ENCODE assay signal across 14 cellular contexts in the genomic region with DNA sequence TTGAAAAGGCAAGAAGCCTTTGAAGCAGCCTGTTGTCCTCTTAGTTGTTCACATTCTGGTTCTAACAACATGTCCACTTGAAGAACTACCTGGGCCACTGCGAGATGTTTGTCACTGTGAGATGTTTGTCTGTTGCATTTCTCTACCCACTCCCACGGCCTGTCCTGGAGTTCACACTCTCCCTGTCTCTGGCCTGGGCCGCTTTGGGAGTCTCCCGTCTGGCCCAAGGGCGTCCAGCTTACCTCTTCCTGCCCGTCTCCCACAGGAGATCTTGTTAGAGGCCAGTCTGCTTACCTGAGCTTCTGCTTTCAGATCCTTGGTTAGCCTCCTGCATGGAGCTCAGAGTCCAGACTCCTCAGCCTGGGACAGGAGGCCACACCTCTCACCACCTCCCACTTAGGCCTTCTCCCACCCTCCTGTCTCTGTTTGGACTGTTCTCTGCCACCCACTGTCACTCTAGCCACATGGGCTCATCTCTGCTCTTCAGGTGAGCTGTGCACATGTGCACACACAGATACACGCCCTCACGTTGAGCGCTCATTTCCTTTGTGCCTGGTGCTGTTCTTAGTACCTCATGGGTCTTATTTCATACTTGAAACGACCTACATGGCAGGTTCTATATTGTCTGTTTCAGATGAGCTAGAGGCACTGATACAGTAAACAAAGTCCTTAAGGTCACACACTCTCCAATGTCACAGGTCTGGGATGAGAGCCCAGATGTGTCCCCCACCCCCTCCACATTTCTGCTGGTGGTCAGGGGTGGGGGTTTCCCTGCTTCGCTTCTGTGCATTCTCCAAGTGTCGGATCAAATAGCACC.
DNase-seq lines count a peak whose midpoint lies in the region; ATAC-seq, FAIRE-seq and TF ChIP-seq lines count a peak whose summit lies in the region.
"Had no signal": no experiment of that assay in that cellular context is flagged by ENCODE, and none has a peak within 500 bp of the region (broad histone marks: within the 10 kb centered on the region; RNA-seq: fewer than 3 reads in every experiment).

No MANE protein-coding gene starts in this region.

- H3K36me3 Mint-ChIP-seq in GM23338 (ENCODE audit: low read depth) (peaks cover 21% of the 10 kb centered on the region), memory B cell (peaks cover 47% of the 10 kb centered on the region)

- ATAC-seq in A549 (peak; percentile 17 to 20; a peak in 5 of 6 replicates), GM23338 (no peak), memory B cell (ENCODE audit: low read depth) (no peak), heart left ventricle (no peak), GM18858 (IDR thresholded peaks at IDR 0.05; ENCODE audit: unreplicated experiment) (no peak)

- H3K9me3 Mint-ChIP-seq in GM23338 (peaks cover 2% of the 10 kb centered on the region; the same call in 1 of the 3 replicates), memory B cell (peaks cover 2% of the 10 kb centered on the region)

- H2AFZ ChIP-seq in GM23338, result no peak overlapping the region

- no peak for TF ChIP-seq RAD21 in A549 (conservative IDR thresholded peaks at IDR 0.05 in 1 of 2, IDR thresholded peaks at IDR 0.05 in 1 of 2)

- H3K9me3 ChIP-seq in A549 (no peaks in the 10 kb centered on the region), adrenal gland (replicated peaks in 1 of 3) (no peaks in the 10 kb centered on the region), heart left ventricle (no peaks in the 10 kb centered on the region)
- H3K9me3 ChIP-seq: colonic mucosa, upper lobe of left lung had no signal

- no peak for FAIRE-seq in A549 (lab: Jason Lieb, UNC)

- no peaks in the 10 kb centered on the region for H3K9me2 ChIP-seq in GM23338 (ENCODE audit: insufficient read depth)

- no peak for TF ChIP-seq POLR2A in A549 (IDR thresholded peaks at IDR 0.05; ENCODE audit: low read length)
- TF ChIP-seq POLR2A in adrenal gland (IDR thresholded peaks at IDR 0.05), result no peak
- no peak for TF ChIP-seq POLR2A in heart left ventricle (IDR thresholded peaks at IDR 0.05)

- DNase-seq in A549 (ENCODE audit: low read depth in 1 of 2, low spot score in 1 of 2), result peak in 1 of 2 experiments; percentile 17
- DNase-seq in GM23338 (ENCODE audit: low spot score), result no peak
- peak in 1 of 7 donors; percentile 43 for DNase-seq in adrenal gland
- no peak for DNase-seq in memory B cell (ENCODE audit: low spot score in 2 of 2)
- no peak for DNase-seq in T-helper 9 cell
- DNase-seq in islet precursor cell, result no peak
- DNase-seq in heart left ventricle, result no peak
- DNase-seq: colonic mucosa, midbrain, NCI-H2107, upper lobe of left lung had no signal

- H3K27me3 Mint-ChIP-seq in GM23338 (ENCODE audit: insufficient read depth, low read depth, poor library complexity) (peaks cover 5% of the 10 kb centered on the region), memory B cell (no peaks in the 10 kb centered on the region)
- H3K27me3 Mint-ChIP-seq: activated naive CD8-positive, alpha-beta T cell; progenitor cell of endocrine pancreas had no signal

- H3K79me2 ChIP-seq in GM23338 (replicated peaks; ENCODE audit: insufficient read depth), result peaks cover 8% of the 10 kb centered on the region

- peaks cover 9% of the 10 kb centered on the region for H4K20me1 ChIP-seq in GM23338 (replicated peaks; ENCODE audit: insufficient read depth)

- no peak for TF ChIP-seq CTCF in A549 (IDR thresholded peaks at IDR 0.05)
- TF ChIP-seq CTCF in GM23338 (conservative IDR thresholded peaks at IDR 0.05; ENCODE audit: low read depth in 2 of 2), result no peak
- no peak for TF ChIP-seq CTCF in adrenal gland (IDR thresholded peaks at IDR 0.05)
- no peak for TF ChIP-seq CTCF in heart left ventricle (IDR thresholded peaks at IDR 0.05)

- H3K4me1 ChIP-seq in A549 (peaks cover 56% of the 10 kb centered on the region), GM23338 (ENCODE audit: insufficient read depth) (0 out of 2 replicates have a peak, but pooled peaks cover 5% of the 10 kb centered on the region), adrenal gland (replicated peaks in 1 of 2) (peaks cover 20 to 31% of the 10 kb centered on the region in 2 donors), heart left ventricle (peaks cover 0 to 36% (median 26%) of the 10 kb centered on the region in 12 donors)
- H3K4me1 ChIP-seq: colonic mucosa had no signal

- peaks cover 21% of the 10 kb centered on the region for H3K4me1 Mint-ChIP-seq in GM23338
- H3K4me1 Mint-ChIP-seq in memory B cell, result peaks cover 44% of the 10 kb centered on the region

- H3K4me2 ChIP-seq in A549, result peak overlapping the region; percentile 95
- no peak overlapping the region for H3K4me2 ChIP-seq in GM23338

- H3K27ac Mint-ChIP-seq in GM23338 (peak overlapping the region; percentile 2), memory B cell (peak overlapping the region; percentile 56)
- H3K27ac Mint-ChIP-seq: activated naive CD8-positive, alpha-beta T cell had no signal

- 0 out of 3 replicates have a peak overlapping the region, but pooled peaks have one; percentile 15 for H3K4me3 ChIP-seq in A549
- no peak overlapping the region for H3K4me3 ChIP-seq in GM23338
- no peak overlapping the region for H3K4me3 ChIP-seq in adrenal gland
- H3K4me3 ChIP-seq in heart left ventricle, result no peak overlapping the region
- H3K4me3 ChIP-seq: colonic mucosa, upper lobe of left lung had no signal

- WGBS in A549 (ENCODE audit: missing lambda C conversion rate), result 64% methylated on average over 11 of the region's 12 CpGs
- WGBS in adrenal gland, 4 donors, result 80 to 85% (median 82%) methylated on average over 12 of the region's 12 CpGs
- 89 to 92% (median 91%) methylated on average over 12 of the region's 12 CpGs for WGBS in heart left ventricle, 4 donors

- POLR2A ChIA-PET in A549 (lab: Yijun Ruan, JAX), result interaction anchor here (0.9 kb wide), 1 partner anchor 66 kb away, joined by 3 read pairs; the partner anchor contains the start of gene TBC1D22A

- CTCF ChIA-PET in A549 (lab: Yijun Ruan, JAX), result interaction anchor here (1.2 to 1.3 kb wide), 2 partner anchors 25 to 30 kb away, joined by 3 to 4 read pairs; no protein-coding TSS in a partner anchor

- H3K27ac ChIP-seq in A549 (peak overlapping the region; percentile 96), GM23338 (ENCODE audit: low read depth) (no peak overlapping the region), adrenal gland (peak overlapping the region in 3 of 5 donors; percentile 24 to 44 (median 39)), heart left ventricle (no peak overlapping the region)
- H3K27ac ChIP-seq: colonic mucosa had no signal

- H3K36me3 ChIP-seq in GM23338 (ENCODE audit: insufficient read depth) (no peaks in the 10 kb centered on the region), adrenal gland (replicated peaks in 1 of 2) (peaks cover 0 to 4% of the 10 kb centered on the region in 2 donors), heart left ventricle (peaks cover 0 to 16% (median 2%) of the 10 kb centered on the region in 9 donors)
- H3K36me3 ChIP-seq: colonic mucosa had no signal

- intact Hi-C loops in adrenal gland (cut with DNase I) (no loop called here), heart left ventricle (cut with DNase I) (no loop called here)

- H3K27me3 ChIP-seq in GM23338 (ENCODE audit: insufficient read depth), result no peaks in the 10 kb centered on the region
- no peaks in the 10 kb centered on the region for H3K27me3 ChIP-seq in adrenal gland
- no peaks in the 10 kb centered on the region for H3K27me3 ChIP-seq in heart left ventricle
- H3K27me3 ChIP-seq: colonic mucosa, upper lobe of left lung had no signal

- no peaks in the 10 kb centered on the region for H3F3A ChIP-seq in GM23338 (replicated peaks; ENCODE audit: low read depth)

- no peak for TF ChIP-seq EP300 in A549 (IDR thresholded peaks at IDR 0.05)

- H3K4me3 Mint-ChIP-seq in GM23338, result no peak overlapping the region
- no peak overlapping the region for H3K4me3 Mint-ChIP-seq in memory B cell
- H3K4me3 Mint-ChIP-seq: activated naive CD8-positive, alpha-beta T cell had no signal

TF ChIP-seq in A549, 52 proteins besides CTCF, POLR2A, EP300 and RAD21 (continues in another document):
- TF ChIP-seq, protein P1, sequence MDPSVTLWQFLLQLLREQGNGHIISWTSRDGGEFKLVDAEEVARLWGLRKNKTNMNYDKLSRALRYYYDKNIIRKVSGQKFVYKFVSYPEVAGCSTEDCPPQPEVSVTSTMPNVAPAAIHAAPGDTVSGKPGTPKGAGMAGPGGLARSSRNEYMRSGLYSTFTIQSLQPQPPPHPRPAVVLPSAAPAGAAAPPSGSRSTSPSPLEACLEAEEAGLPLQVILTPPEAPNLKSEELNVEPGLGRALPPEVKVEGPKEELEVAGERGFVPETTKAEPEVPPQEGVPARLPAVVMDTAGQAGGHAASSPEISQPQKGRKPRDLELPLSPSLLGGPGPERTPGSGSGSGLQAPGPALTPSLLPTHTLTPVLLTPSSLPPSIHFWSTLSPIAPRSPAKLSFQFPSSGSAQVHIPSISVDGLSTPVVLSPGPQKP (IDR thresholded peaks at IDR 0.05; ENCODE audit: low read depth, low read length), result no peak
- TF ChIP-seq JUN (IDR thresholded peaks at IDR 0.05), result no peak
- no peak for TF ChIP-seq EHF (CRISPR knock-in tag; IDR thresholded peaks at IDR 0.05)
- TF ChIP-seq CBX8 (IDR thresholded peaks at IDR 0.05), result no peak
- no peak for TF ChIP-seq NPAS2 (CRISPR knock-in tag; IDR thresholded peaks at IDR 0.05; ENCODE audit: borderline replicate concordance)
- TF ChIP-seq CHD2 (IDR thresholded peaks at IDR 0.05; ENCODE audit: low read length, partially characterized antibody), result no peak
- TF ChIP-seq, protein P2, sequence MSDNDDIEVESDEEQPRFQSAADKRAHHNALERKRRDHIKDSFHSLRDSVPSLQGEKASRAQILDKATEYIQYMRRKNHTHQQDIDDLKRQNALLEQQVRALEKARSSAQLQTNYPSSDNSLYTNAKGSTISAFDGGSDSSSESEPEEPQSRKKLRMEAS (IDR thresholded peaks at IDR 0.05), result no peak

TF ChIP-seq in GM23338, 12 proteins besides CTCF, POLR2A, EP300 and RAD21 (continues in another document):
- TF ChIP-seq EZH2phosphoT487 (IDR thresholded peaks at IDR 0.05; ENCODE audit: unreplicated experiment) (no peak), ZNF114 (CRISPR knock-in tag; IDR thresholded peaks at IDR 0.05) (no peak)

Comparison
In these comparisons a context has a peak if more than half of its experiments do, and no peak if none do; other contexts are left out.
1. ATAC-seq: peak in A549 (2 of 2); none in GM23338 (single experiment), memory B cell (single experiment), heart left ventricle (0 of 4) and GM18858 (single experiment).
2. H3K27ac ChIP-seq: peak in A549 (2 of 2) and adrenal gland (3 of 5); none in GM23338 (single experiment) and heart left ventricle (0 of 12).